ENCODE assay signal across 9 cellular contexts in genomic region chr3:42148982-42149432, GRCh38. TPM values are rescaled to one million over a fixed set of nuclear protein-coding genes. Genes with fewer than 3 reads are reported as not detected.
DNase-seq lines count a peak whose midpoint lies in the region; ATAC-seq and TF ChIP-seq lines count a peak whose summit lies in the region.
"Had no signal": no experiment of that assay in that cellular context is flagged by ENCODE, and none has a peak within 500 bp of the region (broad histone marks: within the 10 kb centered on the region; RNA-seq: fewer than 3 reads in every experiment).

No MANE protein-coding gene starts in this region.

- peaks cover 34 to 56% of the 10 kb centered on the region in 2 donors for H3K4me1 Mint-ChIP-seq in immature natural killer cell
- H3K4me1 Mint-ChIP-seq in T-helper 17 cell, result peaks cover 38% of the 10 kb centered on the region

- WGBS in body of pancreas, 2 donors, result 67 to 76% methylated on average over 11 of the region's 11 CpGs

- H3K27ac Mint-ChIP-seq in immature natural killer cell (peak overlapping the region in 3 of 6 donors; percentile 8 to 31 (median 18)), T-helper 17 cell (no peak overlapping the region)

- H3K9me3 ChIP-seq in body of pancreas (no peaks in the 10 kb centered on the region), T-helper 17 cell (ENCODE audit: control insufficient read depth, low read length, poor library complexity, severe bottlenecking) (no peaks in the 10 kb centered on the region)

- H3K27me3 ChIP-seq in body of pancreas, result no peaks in the 10 kb centered on the region

- ATAC-seq in body of pancreas (peak; percentile 52), GM21515 (IDR thresholded peaks at IDR 0.05; ENCODE audit: unreplicated experiment) (no peak), T-helper 17 cell (no peak)

- H3K36me3 Mint-ChIP-seq in immature natural killer cell, result no peaks in the 10 kb centered on the region
- H3K36me3 Mint-ChIP-seq in T-helper 17 cell (ENCODE audit: low read depth), result peaks cover 5% of the 10 kb centered on the region

- H3K4me3 Mint-ChIP-seq in immature natural killer cell (peak overlapping the region; percentile 19 to 71 (median 38)), T-helper 17 cell (no peak overlapping the region)

- peak; percentile 46 for DNase-seq in HT-29 (ENCODE audit: low spot score)
- peak in 3 of 4 donors; percentile 19 to 41 (median 35) for DNase-seq in body of pancreas
- DNase-seq in immature natural killer cell, result no peak
- DNase-seq in stromal cell of bone marrow (ENCODE audit: low read depth), result peak; percentile 72
- DNase-seq in DMS53 (lab: John Stamatoyannopoulos, UW), result no peak
- no peak for DNase-seq in T-helper 17 cell
- DNase-seq in NCI-H1092 treated with DMSO at 0.1 percent for 48 hours (lab: John Stamatoyannopoulos, UW), result no peak
- DNase-seq: activated T-cell treated with anti-CD3 and anti-CD28 coated beads, Interleukin-2, amount 50 U/mL, for 48 hours had no signal

- H3K27me3 Mint-ChIP-seq in immature natural killer cell (ENCODE audit: low read depth in 3 of 3), result peaks cover 0 to 1% (median 0%) of the 10 kb centered on the region in 3 donors
- no peaks in the 10 kb centered on the region for H3K27me3 Mint-ChIP-seq in T-helper 17 cell

- H3K9me3 Mint-ChIP-seq in immature natural killer cell, result no peaks in the 10 kb centered on the region

- H3K4me3 ChIP-seq in body of pancreas, result no peak overlapping the region

- no peaks in the 10 kb centered on the region for H3K36me3 ChIP-seq in body of pancreas (replicated peaks in 1 of 2; ENCODE audit: insufficient read depth in 1 of 2, low read depth in 2 of 2)

- no peak for TF ChIP-seq POLR2A in body of pancreas (IDR thresholded peaks at IDR 0.05)

- no peak overlapping the region for H3K27ac ChIP-seq in body of pancreas

- intact Hi-C loops in body of pancreas (cut with DNase I), result no loop called here

- H3K4me1 ChIP-seq in body of pancreas, result no peaks in the 10 kb centered on the region

- no peak for TF ChIP-seq CTCF in body of pancreas (IDR thresholded peaks at IDR 0.05)

RNA-seq across cellular contexts. Expression of gene TRAK1, which starts 57.9 kb away (rescaled TPM):
- total RNA-seq in HT-29 (2014; rRNA removed; shearing (Covaris generic)), result 186 and 190 TPM in 2 replicates
- total RNA-seq in body of pancreas, result 10 to 100 TPM; 17.1 to 24.1 TPM
- polyA plus RNA-seq in immature natural killer cell, result 1 to 10 TPM; 2.1 to 7.8 (median 4.4) TPM
- 10 to 100 TPM; 22.6 to 23.8 TPM for total RNA-seq in T-helper 17 cell

Comparison
In these comparisons a context has a peak if more than half of its experiments do, and no peak if none do; other contexts are left out.
1. DNase-seq: peak in HT-29 (single experiment), body of pancreas (3 of 4) and stromal cell of bone marrow (single experiment); none in immature natural killer cell (0 of 3), DMS53 (single experiment), T-helper 17 cell (0 of 3) and NCI-H1092 treated with DMSO at 0.1 percent for 48 hours (single experiment).